Comparison of ENCODE assay signal across 15 cellular contexts in genomic region chr17:3763777-3764170, GRCh38. TPM values are rescaled to one million over a fixed set of nuclear protein-coding genes. Genes with fewer than 3 reads are reported as not detected.
A peak's percentile ranks its signal among the peaks of the same experiment; 100 is the strongest.
DNase-seq lines count a peak whose midpoint lies in the region; ATAC-seq and TF ChIP-seq lines count a peak whose summit lies in the region.
"Had no signal": no experiment of that assay in that cellular context is flagged by ENCODE, and none has a peak within 500 bp of the region (broad histone marks: within the 10 kb centered on the region; RNA-seq: fewer than 3 reads in every experiment).

No MANE protein-coding gene starts in this region.

- H3K14ac ChIP-seq in trophoblast cell (ENCODE audit: low read length): no peak overlapping the region

- H4K91ac ChIP-seq in trophoblast cell (ENCODE audit: low read depth, low read length): no peak overlapping the region

- no peak overlapping the region for H4K12ac ChIP-seq in trophoblast cell (ENCODE audit: low read depth, low read length)

- no peak overlapping the region for H3K23ac ChIP-seq in trophoblast cell (ENCODE audit: low read length)

- H3K36me3 ChIP-seq in trophoblast cell (ENCODE audit: control insufficient read depth in 1 of 2, insufficient read depth in 2 of 2, low read length in 2 of 2): no peaks in the 10 kb centered on the region
- H3K36me3 ChIP-seq in hepatocyte (replicated peaks; ENCODE audit: insufficient read depth, low read depth): no peaks in the 10 kb centered on the region
- H3K36me3 ChIP-seq: esophagus muscularis mucosa had no signal

- no peak overlapping the region for H2BK120ac ChIP-seq in trophoblast cell (ENCODE audit: insufficient read depth, low read length, poor library complexity)

- H3K79me2 ChIP-seq in trophoblast cell (ENCODE audit: control insufficient read depth, insufficient read depth, low read length, poor library complexity) (no peaks in the 10 kb centered on the region), hepatocyte (no peaks in the 10 kb centered on the region)

- H3K4ac ChIP-seq in trophoblast cell (ENCODE audit: low read depth, low read length): no peak overlapping the region

- no peak for ATAC-seq in activated naive CD8-positive, alpha-beta T cell treated with anti-CD3 and anti-CD28 coated beads, Interleukin-2, amount 50 U/mL, for 24 hours
- no peak for ATAC-seq in GM21528 (IDR thresholded peaks at IDR 0.05; ENCODE audit: low FRiP score, unreplicated experiment)

- H2AK5ac ChIP-seq in trophoblast cell (ENCODE audit: low read length): no peak overlapping the region

- peaks cover 9% of the 10 kb centered on the region for H3K9me3 ChIP-seq in trophoblast cell (ENCODE audit: insufficient read depth, low read depth, low read length)
- no peaks in the 10 kb centered on the region for H3K9me3 ChIP-seq in hepatocyte (ENCODE audit: low read depth)

- H3K27ac ChIP-seq in trophoblast cell (ENCODE audit: low read depth, low read length) (no peak overlapping the region), hepatocyte (no peak overlapping the region)
- H3K27ac ChIP-seq: esophagus muscularis mucosa, GM23248 had no signal

- no peak overlapping the region for H3K9ac ChIP-seq in trophoblast cell (ENCODE audit: low read length)
- H3K9ac ChIP-seq: GM23248 had no signal

- no peak overlapping the region for H4K8ac ChIP-seq in trophoblast cell (ENCODE audit: low read depth, low read length)

- H4K20me1 ChIP-seq in hepatocyte (ENCODE audit: insufficient read depth, poor library complexity, severe bottlenecking): no peaks in the 10 kb centered on the region

- no CpG with 5 or more reads among the region's 3 CpGs for WGBS in trophoblast cell (ENCODE audit: extremely low coverage, insufficient coverage, insufficient read length)
- 75% methylated on average over 3 of the region's 3 CpGs for WGBS in hepatocyte (ENCODE audit: low lambda C conversion rate, missing lambda C conversion rate)

- H3K4me3 Mint-ChIP-seq in T-helper 2 cell treated with Interferon-gamma antibody and Interleukin-4, amounts not matched to agents 5 μg/mL and 100 μg/mL, for 36 hours: peak overlapping the region; percentile 81
- H3K4me3 Mint-ChIP-seq in IgD-negative memory B cell: peak overlapping the region in 1 of 4 donors; percentile 69
- H3K4me3 Mint-ChIP-seq in activated naive CD8-positive, alpha-beta T cell treated with anti-CD3 and anti-CD28 coated beads, Interleukin-2, amount 50 U/mL, for 24 hours: peak overlapping the region; percentile 60

- H3K4me1 Mint-ChIP-seq in T-helper 2 cell treated with Interferon-gamma antibody and Interleukin-4, amounts not matched to agents 5 μg/mL and 100 μg/mL, for 36 hours (ENCODE audit: low read depth): peaks cover 37% of the 10 kb centered on the region
- peaks cover 10 to 16% (median 13%) of the 10 kb centered on the region in 3 donors for H3K4me1 Mint-ChIP-seq in IgD-negative memory B cell
- H3K4me1 Mint-ChIP-seq in activated naive CD8-positive, alpha-beta T cell treated with anti-CD3 and anti-CD28 coated beads, Interleukin-2, amount 50 U/mL, for 24 hours: peaks cover 62% of the 10 kb centered on the region

- H3K4me3 ChIP-seq in trophoblast cell (ENCODE audit: low read depth, low read length) (peak overlapping the region; percentile 18), hepatocyte (no peak overlapping the region)
- H3K4me3 ChIP-seq: esophagus muscularis mucosa, GM23248 had no signal

- H2BK12ac ChIP-seq in trophoblast cell (ENCODE audit: low read length): no peak overlapping the region

- H3K4me1 ChIP-seq in trophoblast cell (ENCODE audit: control insufficient read depth in 1 of 2, insufficient read depth in 2 of 2, low read length in 2 of 2): no peaks in the 10 kb centered on the region
- no peaks in the 10 kb centered on the region for H3K4me1 ChIP-seq in hepatocyte (ENCODE audit: insufficient read depth)
- H3K4me1 ChIP-seq: esophagus muscularis mucosa had no signal

- H3K27me3 ChIP-seq in trophoblast cell (ENCODE audit: insufficient read depth, low read length) (no peaks in the 10 kb centered on the region), hepatocyte (no peaks in the 10 kb centered on the region)

- H3K79me1 ChIP-seq in trophoblast cell (ENCODE audit: low read length): no peaks in the 10 kb centered on the region

- peaks cover 18% of the 10 kb centered on the region for H3K36me3 Mint-ChIP-seq in T-helper 2 cell treated with Interferon-gamma antibody and Interleukin-4, amounts not matched to agents 5 μg/mL and 100 μg/mL, for 36 hours (ENCODE audit: low read depth)
- peaks cover 2% of the 10 kb centered on the region for H3K36me3 Mint-ChIP-seq in IgD-negative memory B cell
- H3K36me3 Mint-ChIP-seq in activated naive CD8-positive, alpha-beta T cell treated with anti-CD3 and anti-CD28 coated beads, Interleukin-2, amount 50 U/mL, for 24 hours (ENCODE audit: low read depth): peaks cover 15% of the 10 kb centered on the region

- no peak for DNase-seq in T-helper 2 cell treated with Interferon-gamma antibody and Interleukin-4, amounts not matched to agents 5 μg/mL and 100 μg/mL, for 36 hours (ENCODE audit: low spot score)
- DNase-seq in T-helper 2 cell (no peak), trophoblast cell (no peak), ecto neural progenitor cell (ENCODE audit: low spot score) (no peak), hepatocyte (ENCODE audit: low spot score) (no peak)
- DNase-seq in activated naive CD8-positive, alpha-beta T cell treated with anti-CD3 and anti-CD28 coated beads, Interleukin-2, amount 50 U/mL, for 24 hours: no peak
- DNase-seq: 8988T, anterior cingulate cortex, GM23248, hypothalamus, NCI-H1105 treated with DMSO at 0.1 percent for 48 hours, SHP77 had no signal

- no peak overlapping the region for H2BK5ac ChIP-seq in trophoblast cell (ENCODE audit: low read depth, low read length, poor library complexity)

- H3K9me3 Mint-ChIP-seq in T-helper 2 cell treated with Interferon-gamma antibody and Interleukin-4, amounts not matched to agents 5 μg/mL and 100 μg/mL, for 36 hours: peaks cover 19% of the 10 kb centered on the region
- H3K9me3 Mint-ChIP-seq in IgD-negative memory B cell: peaks cover 0 to 4% (median 0%) of the 10 kb centered on the region in 3 donors
- peaks cover 11% of the 10 kb centered on the region for H3K9me3 Mint-ChIP-seq in activated naive CD8-positive, alpha-beta T cell treated with anti-CD3 and anti-CD28 coated beads, Interleukin-2, amount 50 U/mL, for 24 hours

- no peak for TF ChIP-seq CTCF in hepatocyte (IDR thresholded peaks at IDR 0.05; ENCODE audit: poor library complexity)

- H3K27me3 Mint-ChIP-seq in T-helper 2 cell treated with Interferon-gamma antibody and Interleukin-4, amounts not matched to agents 5 μg/mL and 100 μg/mL, for 36 hours (ENCODE audit: low read depth): no peaks in the 10 kb centered on the region
- H3K27me3 Mint-ChIP-seq in IgD-negative memory B cell: no peaks in the 10 kb centered on the region
- H3K27me3 Mint-ChIP-seq in activated naive CD8-positive, alpha-beta T cell treated with anti-CD3 and anti-CD28 coated beads, Interleukin-2, amount 50 U/mL, for 24 hours: peaks cover 22% of the 10 kb centered on the region

- H3K27ac Mint-ChIP-seq in T-helper 2 cell treated with Interferon-gamma antibody and Interleukin-4, amounts not matched to agents 5 μg/mL and 100 μg/mL, for 36 hours: peak overlapping the region; percentile 96
- H3K27ac Mint-ChIP-seq in IgD-negative memory B cell: peak overlapping the region in 2 of 3 donors; percentile 70 to 89
- H3K27ac Mint-ChIP-seq in activated naive CD8-positive, alpha-beta T cell treated with anti-CD3 and anti-CD28 coated beads, Interleukin-2, amount 50 U/mL, for 24 hours: peak overlapping the region; percentile 76

- H3K18ac ChIP-seq in trophoblast cell (ENCODE audit: low read length): no peak overlapping the region

- no peak overlapping the region for H2AFZ ChIP-seq in trophoblast cell (ENCODE audit: insufficient read depth, low read length, poor library complexity)
- no peak overlapping the region for H2AFZ ChIP-seq in hepatocyte
- H2AFZ ChIP-seq: GM23248 had no signal

- H3K4me2 ChIP-seq in trophoblast cell (ENCODE audit: low read length) (no peak overlapping the region), hepatocyte (no peak overlapping the region)

- H3K9me2 ChIP-seq in hepatocyte (replicated peaks; ENCODE audit: insufficient read depth): no peaks in the 10 kb centered on the region

RNA-seq across cellular contexts. Expression of gene ITGAE, which starts 37.2 kb away (rescaled TPM):
- 125 TPM for polyA plus RNA-seq in IgD-negative memory B cell
- 32.1 and 34.1 TPM in 2 replicates for polyA plus RNA-seq in trophoblast cell (2013)
- total RNA-seq in hepatocyte: 28.1 and 46.7 TPM in 2 replicates
- polyA plus RNA-seq in hepatocyte: 53.0 and 77.0 TPM in 2 replicates

RNA-seq across cellular contexts. Expression of gene HASPIN, which starts 40.1 kb away (rescaled TPM):
- polyA plus RNA-seq in IgD-negative memory B cell (0.34 TPM), hepatocyte (0.54 and 1.1 TPM in 2 replicates)
- polyA plus RNA-seq in trophoblast cell (2013): 10.1 and 10.2 TPM in 2 replicates
- total RNA-seq in hepatocyte: 1.3 and 1.5 TPM in 2 replicates
